In the genomic region with DNA sequence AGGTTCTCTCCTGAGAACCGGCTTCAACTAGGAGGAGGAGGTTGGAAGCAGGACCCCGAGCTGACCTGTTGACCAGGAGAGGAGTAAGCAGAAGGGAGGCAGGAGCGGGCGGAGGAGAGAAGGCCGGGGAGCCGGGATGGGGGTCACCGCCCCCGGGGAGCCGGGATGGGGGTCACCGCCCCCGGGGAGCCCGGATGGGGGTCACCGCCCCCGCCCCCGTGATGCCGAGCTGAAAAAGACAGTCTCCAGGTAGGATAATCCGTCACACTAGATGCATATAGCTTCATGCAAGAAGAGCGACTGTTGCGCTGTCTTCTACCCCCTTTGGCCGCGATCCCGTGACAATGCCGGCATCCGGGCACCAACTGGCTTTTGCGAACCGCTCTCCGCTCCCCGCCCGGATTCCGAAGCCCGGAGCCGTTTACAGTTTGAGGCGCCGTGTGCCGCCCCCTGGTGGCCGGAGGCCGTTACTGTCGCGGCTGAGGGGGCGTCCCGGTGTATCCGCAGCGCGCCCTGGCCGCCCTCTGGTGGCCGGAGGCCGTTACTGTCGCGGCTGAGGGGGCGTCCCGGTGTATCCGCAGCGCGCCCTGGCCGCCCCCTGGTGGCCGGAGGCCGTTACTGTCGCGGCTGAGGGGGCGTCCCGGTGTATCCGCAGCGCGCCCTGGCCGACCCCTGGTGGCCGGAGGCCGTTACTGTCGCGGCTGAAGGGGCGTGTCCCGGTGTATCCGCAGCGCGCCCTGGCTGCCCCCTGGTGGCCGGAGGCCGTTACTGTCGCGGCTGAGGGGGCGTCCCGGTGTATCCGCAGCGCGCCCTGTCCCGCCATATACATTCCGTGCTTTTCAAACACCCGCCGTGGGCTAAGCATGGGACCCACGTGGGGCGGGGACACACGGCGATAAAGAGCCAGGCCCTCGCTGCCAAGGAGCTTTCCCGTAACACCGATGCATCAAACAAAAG, we compare ENCODE assay signal across 8 cellular contexts.
A peak's percentile ranks its signal among the peaks of the same experiment; 100 is the strongest.
DNase-seq lines count a peak whose midpoint lies in the region; ATAC-seq and TF ChIP-seq lines count a peak whose summit lies in the region.

No MANE protein-coding gene starts in this region.

- no peak for TF ChIP-seq POLR2A in sigmoid colon (IDR thresholded peaks at IDR 0.05)

- no peak for ATAC-seq in right cardiac atrium
- ATAC-seq in HG03097 (IDR thresholded peaks at IDR 0.05; ENCODE audit: low FRiP score, unreplicated experiment): no peak

- WGBS in right cardiac atrium: 62% methylated on average over 94 of the region's 94 CpGs
- 71 to 92% methylated on average over 93 to 94 of the region's 94 CpGs for WGBS in sigmoid colon, 2 donors

- intact Hi-C loops in right cardiac atrium (cut with DNase I) (loop anchor here in 3 of 4 donors (5.0 to 10.0 kb wide), 2 partner anchors 573 to 575 kb away; no protein-coding TSS in a partner anchor), sigmoid colon (cut with DNase I) (no loop called here)

- H3K4me3 ChIP-seq in right cardiac atrium (ENCODE audit: low read length) (no peak overlapping the region), sigmoid colon (no peak overlapping the region)

- H3K27ac ChIP-seq in right cardiac atrium (ENCODE audit: low read length) (no peak overlapping the region), sigmoid colon (no peak overlapping the region)

- no peaks in the 10 kb centered on the region for H3K4me1 ChIP-seq in right cardiac atrium (ENCODE audit: control insufficient read depth, insufficient read depth, low read length)
- no peaks in the 10 kb centered on the region for H3K4me1 ChIP-seq in sigmoid colon

- peak in 1 of 4 experiments; percentile 51 for TF ChIP-seq CTCF in sigmoid colon (IDR thresholded peaks at IDR 0.05)

- peak; percentile 24 for DNase-seq in HEK293T (ENCODE audit: extremely low spot score)
- DNase-seq in activated T-cell treated with anti-CD3 and anti-CD28 coated beads for 24 hours (ENCODE audit: low read depth): peak; percentile 68
- DNase-seq in right cardiac atrium: peak; percentile 30 to 55 (median 52)
- DNase-seq in stimulated activated CD8-positive, alpha-beta memory T cell treated with anti-CD3 and anti-CD28 coated beads, Interleukin-15, amount 100 ng/mL, for 48 hours (ENCODE audit: low read depth in 2 of 2): peak; percentile 72 to 80
- no peak for DNase-seq in sigmoid colon
- no peak for DNase-seq in NCI-H446 treated with DMSO at 0.1 percent for 48 hours (lab: John Stamatoyannopoulos, UW)
- no peak for DNase-seq in SW480 (ENCODE audit: low spot score)

- no peak for TF ChIP-seq EP300 in sigmoid colon (IDR thresholded peaks at IDR 0.05)

- CTCF ChIA-PET in HEK293T (lab: Yijun Ruan, JAX): interaction anchor here (0.8 kb wide), 1 partner anchor 572 kb away, joined by 3 read pairs; no protein-coding TSS in a partner anchor

- POLR2A ChIA-PET in HEK293T (lab: Yijun Ruan, JAX): no interaction called here

- H3K9me3 ChIP-seq in right cardiac atrium (ENCODE audit: control insufficient read depth, low read length) (no peaks in the 10 kb centered on the region), sigmoid colon (no peaks in the 10 kb centered on the region)

- H3K27me3 ChIP-seq in right cardiac atrium (ENCODE audit: control insufficient read depth, insufficient read depth) (no peaks in the 10 kb centered on the region), sigmoid colon (no peaks in the 10 kb centered on the region)

- no peaks in the 10 kb centered on the region for H3K36me3 ChIP-seq in sigmoid colon

TF ChIP-seq in HEK293T, 16 proteins besides CTCF, POLR2A, EP300 and RAD21:
- TF ChIP-seq ARNT (IDR thresholded peaks at IDR 0.05): no peak
- no peak for TF ChIP-seq HDGF (IDR thresholded peaks at IDR 0.05; ENCODE audit: borderline replicate concordance)
- TF ChIP-seq L3MBTL2 (conservative IDR thresholded peaks at IDR 0.05): no peak
- no peak for TF ChIP-seq FOXM1 (IDR thresholded peaks at IDR 0.05; ENCODE audit: borderline replicate concordance)
- no peak for TF ChIP-seq LEF1 (IDR thresholded peaks at IDR 0.05; ENCODE audit: borderline replicate concordance)
- TF ChIP-seq TARDBP (IDR thresholded peaks at IDR 0.05): no peak
- TF ChIP-seq, protein P1, sequence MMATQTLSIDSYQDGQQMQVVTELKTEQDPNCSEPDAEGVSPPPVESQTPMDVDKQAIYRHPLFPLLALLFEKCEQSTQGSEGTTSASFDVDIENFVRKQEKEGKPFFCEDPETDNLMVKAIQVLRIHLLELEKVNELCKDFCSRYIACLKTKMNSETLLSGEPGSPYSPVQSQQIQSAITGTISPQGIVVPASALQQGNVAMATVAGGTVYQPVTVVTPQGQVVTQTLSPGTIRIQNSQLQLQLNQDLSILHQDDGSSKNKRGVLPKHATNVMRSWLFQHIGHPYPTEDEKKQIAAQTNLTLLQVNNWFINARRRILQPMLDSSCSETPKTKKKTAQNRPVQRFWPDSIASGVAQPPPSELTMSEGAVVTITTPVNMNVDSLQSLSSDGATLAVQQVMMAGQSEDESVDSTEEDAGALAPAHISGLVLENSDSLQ (IDR thresholded peaks at IDR 0.05): no peak
- no peak for TF ChIP-seq BHLHE40 (IDR thresholded peaks at IDR 0.05; ENCODE audit: borderline replicate concordance)
- no peak for TF ChIP-seq ELF4 (IDR thresholded peaks at IDR 0.05)
- no peak for TF ChIP-seq SUZ12 (IDR thresholded peaks at IDR 0.05)
- TF ChIP-seq SP1 (IDR thresholded peaks at IDR 0.05): no peak
- TF ChIP-seq FOXK2 (IDR thresholded peaks at IDR 0.05): no peak
- TF ChIP-seq ZNF384 (IDR thresholded peaks at IDR 0.05): no peak
- no peak for TF ChIP-seq CTBP1 (IDR thresholded peaks at IDR 0.05; ENCODE audit: borderline replicate concordance)
- no peak for TF ChIP-seq FOXA1 (IDR thresholded peaks at IDR 0.05)
- no peak for TF ChIP-seq NFRKB (IDR thresholded peaks at IDR 0.05)

Comparison
In these comparisons a context has a peak if more than half of its experiments do, and no peak if none do; other contexts are left out.
1. DNase-seq: peak in HEK293T (single experiment), activated T-cell treated with anti-CD3 and anti-CD28 coated beads for 24 hours (single experiment), right cardiac atrium (3 of 3) and stimulated activated CD8-positive, alpha-beta memory T cell treated with anti-CD3 and anti-CD28 coated beads, Interleukin-15, amount 100 ng/mL, for 48 hours (2 of 2); none in sigmoid colon (single experiment), NCI-H446 treated with DMSO at 0.1 percent for 48 hours (single experiment) and SW480 (single experiment).